28 cellular contexts compared by ENCODE assay signal in the genomic region with DNA sequence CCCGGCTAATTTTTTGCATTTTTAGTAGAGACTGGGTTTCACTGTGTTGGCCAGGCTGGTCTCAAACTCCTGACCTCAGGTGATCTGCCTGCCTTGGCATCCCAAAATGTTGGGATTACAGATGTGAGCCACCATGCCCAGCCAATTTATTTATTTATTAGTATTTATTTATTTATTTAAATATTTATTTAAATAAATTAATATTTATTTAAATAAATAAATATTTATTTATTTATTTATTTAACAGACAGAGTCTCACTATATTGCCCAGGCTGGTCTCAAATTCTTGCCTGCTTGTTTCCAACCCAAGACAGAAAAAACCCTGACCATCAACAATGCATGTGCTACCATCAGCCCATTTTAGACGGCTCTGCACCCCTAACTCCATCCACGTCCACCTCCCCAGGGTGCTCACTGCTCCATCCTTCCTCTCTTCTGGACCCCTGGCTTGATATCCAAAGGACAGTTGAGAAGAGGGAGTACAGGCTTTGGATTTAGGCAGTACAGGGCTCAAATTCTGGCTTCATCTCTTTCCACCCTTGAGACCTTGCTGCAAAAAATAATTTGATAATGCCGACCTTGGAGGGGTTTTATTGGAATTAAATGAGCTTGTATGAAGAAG.
"Had no signal": no experiment of that assay in that cellular context is flagged by ENCODE, and none has a peak within 500 bp of the region (broad histone marks: within the 10 kb centered on the region; RNA-seq: fewer than 3 reads in every experiment).

No MANE protein-coding gene starts in this region.

- DNase-seq: activated CD4-positive, alpha-beta memory T cell treated with anti-CD3 and anti-CD28 coated beads for 36 hours; activated CD4-positive, alpha-beta T cell treated with anti-CD3 and anti-CD28 coated beads for 4 hours; activated CD4-positive, alpha-beta T cell treated with anti-CD3 and anti-CD28 coated beads, Interleukin-2, amount 50 U/mL, for 1 hour; activated CD4-positive, alpha-beta T cell treated with anti-CD3 and anti-CD28 coated beads, Interleukin-2, amount 50 U/mL, for 4 hours; activated CD4-positive, CD25-positive, alpha-beta regulatory T cell treated with anti-CD3 and anti-CD28 coated beads, Interleukin-2, amount 50 U/mL, for 72 hours; activated CD8-positive, alpha-beta memory T cell treated with anti-CD3 and anti-CD28 coated beads, Interleukin-2, amount 50 U/mL, for 4 hours; activated CD8-positive, alpha-beta T cell treated with anti-CD3 and anti-CD28 coated beads for 36 hours; activated effector memory CD4-positive, alpha-beta T cell treated with anti-CD3 and anti-CD28 coated beads, Interleukin-2, amount 50 U/mL, for 16 hours; activated gamma-delta T cell treated with Interleukin-2 at 50 U/mL for 16 hours; activated naive CD4-positive, alpha-beta T cell; activated naive CD4-positive, alpha-beta T cell treated with anti-CD3 and anti-CD28 coated beads for 36 hours; activated naive CD8-positive, alpha-beta T cell treated with anti-CD3 and anti-CD28 coated beads, Interleukin-2, amount 10 ng/mL, durations not matched to agents 7 days and 5 days; activated naive CD8-positive, alpha-beta T cell treated with anti-CD3 and anti-CD28 coated beads, Interleukin-2, amount 50 U/mL, for 24 hours; activated T-cell treated with anti-CD3 and anti-CD28 coated beads for 4 hours; activated T-cell treated with anti-CD3 and anti-CD28 coated beads, Interleukin-2, amount 50 U/mL, for 1 hour; activated T-cell treated with anti-CD3 and anti-CD28 coated beads, Interleukin-2, amount 50 U/mL, for 4 hours; activated T-cell treated with anti-CD3 and anti-CD28 coated beads, Interleukin-2, amount 50 U/mL, for 72 hours; amygdala; anterior cingulate cortex; caudate nucleus; cerebellar nuclear complex; T-helper 1 cell; T-helper 2 cell; T-helper 9 cell had no signal

- H3K4me1 ChIP-seq: ascending aorta had no signal

- H3K27me3 ChIP-seq: ascending aorta, cardiac muscle cell had no signal

- H3K9me3 ChIP-seq: ascending aorta had no signal

- H3K27ac ChIP-seq: ascending aorta, cardiac muscle cell, VCaP had no signal

- H3K4me3 ChIP-seq: ascending aorta, cardiac muscle cell had no signal

- ATAC-seq: activated CD8-positive, alpha-beta T cell treated with anti-CD3 and anti-CD28 coated beads for 36 hours; activated naive CD8-positive, alpha-beta T cell treated with anti-CD3 and anti-CD28 coated beads, Interleukin-2, amount 50 U/mL, for 24 hours; activated T-cell treated with anti-CD3 and anti-CD28 coated beads, Interleukin-2, amount 50 U/mL, for 4 hours; activated T-cell treated with anti-CD3 and anti-CD28 coated beads, Interleukin-2, amount 50 U/mL, for 72 hours; activated T-helper 17 cell treated with anti-CD3 and anti-CD28 coated beads, Interleukin-2, amount 50 U/mL, for 72 hours had no signal

- H3K36me3 ChIP-seq: ascending aorta, cardiac muscle cell had no signal
